Comparison of ENCODE assay signal across 24 cellular contexts in the genomic region with DNA sequence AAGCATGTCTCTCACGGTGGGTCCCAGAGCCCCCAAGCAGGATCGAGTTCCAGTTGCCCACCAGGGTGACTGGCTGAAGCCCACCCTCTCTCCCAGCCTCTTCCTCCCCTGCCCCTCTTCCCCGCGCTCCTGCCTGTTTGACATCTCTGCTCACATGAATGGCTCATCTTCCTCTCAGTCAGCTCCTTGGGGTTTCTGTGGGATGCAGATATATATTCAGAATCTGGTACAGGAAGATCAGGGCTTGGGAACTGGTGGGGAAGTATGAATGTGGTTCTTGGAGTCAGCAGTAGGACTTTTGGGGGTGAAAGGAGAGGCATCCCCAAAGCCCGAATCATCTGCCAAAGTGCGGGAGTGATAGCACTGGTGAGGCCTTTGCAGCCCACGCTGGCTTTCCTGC.
"Had no signal": no experiment of that assay in that cellular context is flagged by ENCODE, and none has a peak within 500 bp of the region (broad histone marks: within the 10 kb centered on the region; RNA-seq: fewer than 3 reads in every experiment).

No MANE protein-coding gene starts in this region.

- DNase-seq: activated CD4-positive, alpha-beta T cell treated with anti-CD3 and anti-CD28 coated beads for 4 hours; activated CD8-positive, alpha-beta memory T cell treated with anti-CD3 and anti-CD28 coated beads, Interleukin-2, amount 50 U/mL, for 4 hours; activated CD8-positive, alpha-beta T cell treated with anti-CD3 and anti-CD28 coated beads for 36 hours; activated gamma-delta T cell treated with Interleukin-2 at 50 U/mL for 16 hours; activated naive CD4-positive, alpha-beta T cell treated with anti-CD3 and anti-CD28 coated beads, Interleukin-2, amount 10 ng/mL, durations not matched to agents 7 days and 5 days; activated naive CD8-positive, alpha-beta T cell treated with anti-CD3 and anti-CD28 coated beads, Interleukin-2, amount 10 ng/mL, durations not matched to agents 7 days and 5 days; activated T-cell treated with anti-CD3 and anti-CD28 coated beads, Interleukin-2, amount 50 U/mL, for 72 hours; adrenal gland; anterior cingulate cortex; Karpas-422; MM.1S; NCI-H1105; NCI-H1436; NCI-H187; NCI-H524; Peyer's patch; SHP77; T-helper 1 cell had no signal

- H3K4me1 Mint-ChIP-seq: activated naive CD4-positive, alpha-beta T cell treated with anti-CD3 and anti-CD28 coated beads, Interleukin-2, amount 10 ng/mL, durations not matched to agents 7 days and 5 days; activated naive CD8-positive, alpha-beta T cell treated with anti-CD3 and anti-CD28 coated beads, Interleukin-2, amount 10 ng/mL, durations not matched to agents 7 days and 5 days had no signal

- H3K27ac ChIP-seq: breast epithelium, Peyer's patch, RWPE1, VCaP had no signal

- H3K4me3 ChIP-seq: adrenal gland, breast epithelium, K562, Peyer's patch had no signal

- H3K27ac Mint-ChIP-seq: activated CD8-positive, alpha-beta T cell treated with anti-CD3 and anti-CD28 coated beads for 36 hours; activated naive CD4-positive, alpha-beta T cell treated with anti-CD3 and anti-CD28 coated beads, Interleukin-2, amount 10 ng/mL, durations not matched to agents 7 days and 5 days; activated naive CD8-positive, alpha-beta T cell treated with anti-CD3 and anti-CD28 coated beads, Interleukin-2, amount 10 ng/mL, durations not matched to agents 7 days and 5 days; activated T-cell treated with anti-CD3 and anti-CD28 coated beads, Interleukin-2, amount 50 U/mL, for 72 hours; activated T-helper 2 cell treated with anti-CD3 and anti-CD28 coated beads, Interferon-gamma antibody, Interleukin-2, Interleukin-4, amounts not matched to agents 10 μg/mL and 5 μg/mL and 100 μg/mL, durations not matched to agents 14 hours and 24 hours and 36 hours had no signal

- H3K9me3 ChIP-seq: adrenal gland, breast epithelium, Peyer's patch had no signal

- H3K36me3 ChIP-seq: adrenal gland, breast epithelium, Peyer's patch had no signal

- H3K27me3 ChIP-seq: adrenal gland, breast epithelium, Peyer's patch had no signal

- ATAC-seq: activated CD4-positive, CD25-positive, alpha-beta regulatory T cell treated with anti-CD3 and anti-CD28 coated beads, Interleukin-2, amount 50 U/mL, for 24 hours; activated CD8-positive, alpha-beta T cell treated with anti-CD3 and anti-CD28 coated beads for 36 hours; activated T-cell treated with anti-CD3 and anti-CD28 coated beads, Interleukin-2, amount 50 U/mL, for 72 hours; K562 had no signal

- H3K4me1 ChIP-seq: breast epithelium, Peyer's patch had no signal

- H3K9me3 Mint-ChIP-seq: activated CD8-positive, alpha-beta T cell treated with anti-CD3 and anti-CD28 coated beads for 36 hours; activated naive CD4-positive, alpha-beta T cell treated with anti-CD3 and anti-CD28 coated beads, Interleukin-2, amount 10 ng/mL, durations not matched to agents 7 days and 5 days; activated naive CD8-positive, alpha-beta T cell treated with anti-CD3 and anti-CD28 coated beads, Interleukin-2, amount 10 ng/mL, durations not matched to agents 7 days and 5 days; activated T-cell treated with anti-CD3 and anti-CD28 coated beads, Interleukin-2, amount 50 U/mL, for 72 hours; activated T-helper 2 cell treated with anti-CD3 and anti-CD28 coated beads, Interferon-gamma antibody, Interleukin-2, Interleukin-4, amounts not matched to agents 10 μg/mL and 5 μg/mL and 100 μg/mL, durations not matched to agents 14 hours and 24 hours and 36 hours had no signal

- H3K4me3 Mint-ChIP-seq: activated CD8-positive, alpha-beta T cell treated with anti-CD3 and anti-CD28 coated beads for 36 hours; activated naive CD4-positive, alpha-beta T cell treated with anti-CD3 and anti-CD28 coated beads, Interleukin-2, amount 10 ng/mL, durations not matched to agents 7 days and 5 days; activated naive CD8-positive, alpha-beta T cell treated with anti-CD3 and anti-CD28 coated beads, Interleukin-2, amount 10 ng/mL, durations not matched to agents 7 days and 5 days; activated T-cell treated with anti-CD3 and anti-CD28 coated beads, Interleukin-2, amount 50 U/mL, for 72 hours had no signal

- H3K36me3 Mint-ChIP-seq: activated naive CD4-positive, alpha-beta T cell treated with anti-CD3 and anti-CD28 coated beads, Interleukin-2, amount 10 ng/mL, durations not matched to agents 7 days and 5 days; activated naive CD8-positive, alpha-beta T cell treated with anti-CD3 and anti-CD28 coated beads, Interleukin-2, amount 10 ng/mL, durations not matched to agents 7 days and 5 days had no signal
